9 cellular contexts compared by ENCODE assay signal in the genomic region with DNA sequence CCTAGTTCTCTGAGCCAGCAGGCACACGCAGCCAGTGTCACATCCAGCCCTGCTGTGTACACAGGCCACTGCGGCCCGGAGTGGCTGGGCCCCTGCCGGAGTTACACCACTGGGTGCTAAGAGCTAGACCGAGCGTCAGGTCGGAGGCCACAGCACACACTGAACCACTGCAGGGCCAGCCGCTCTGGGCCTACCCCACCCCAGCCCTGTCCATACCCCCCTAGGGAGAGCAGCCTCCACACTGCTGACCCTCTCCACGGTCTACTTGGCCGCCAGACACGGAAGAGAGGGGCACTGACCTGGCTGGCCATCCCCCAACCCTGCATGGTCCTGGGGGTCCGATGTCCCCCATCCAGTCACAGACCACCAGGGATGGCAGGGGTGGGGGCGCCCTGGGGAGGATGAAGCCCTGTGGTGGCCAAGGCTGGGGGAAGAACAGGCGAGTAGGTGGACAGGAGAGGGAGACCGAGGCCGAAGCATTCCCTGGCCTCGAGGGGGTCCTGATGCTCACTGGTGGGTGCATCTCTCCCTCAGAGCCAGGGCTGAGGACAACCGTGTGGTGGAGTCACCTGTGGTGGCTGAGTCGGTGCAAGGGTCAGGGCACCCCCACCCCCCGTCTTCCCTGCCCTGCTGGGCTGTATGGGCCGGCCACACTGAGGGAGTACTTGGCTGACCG. TPM values are rescaled to one million over a fixed set of nuclear protein-coding genes. Genes with fewer than 3 reads are reported as not detected.
DNase-seq lines count a peak whose midpoint lies in the region; ATAC-seq and TF ChIP-seq lines count a peak whose summit lies in the region.
"Had no signal": no experiment of that assay in that cellular context is flagged by ENCODE, and none has a peak within 500 bp of the region (broad histone marks: within the 10 kb centered on the region; RNA-seq: fewer than 3 reads in every experiment).

No MANE protein-coding gene starts in this region.

- H3K9me3 ChIP-seq in psoas muscle, result no peaks in the 10 kb centered on the region

- no peaks in the 10 kb centered on the region for H3K36me3 Mint-ChIP-seq in T-cell

- intact Hi-C loops in Right ventricle myocardium superior (cut with DNase I), result no loop called here
- intact Hi-C loops in psoas muscle (cut with DNase I), result no loop called here

- H3K27ac Mint-ChIP-seq in T-cell, result peak overlapping the region; percentile 77 to 85

- H3K27ac ChIP-seq in psoas muscle, result peak overlapping the region; percentile 39
- H3K27ac ChIP-seq: KMS-11 had no signal

- no peak for ATAC-seq in T-cell (replicated peaks in 1 of 4)
- peak; percentile 6 for ATAC-seq in Right ventricle myocardium superior (ENCODE audit: poor library complexity)
- peak in 1 of 4 donors; percentile 10 for ATAC-seq in psoas muscle
- no peak for ATAC-seq in HG02973 (IDR thresholded peaks at IDR 0.05; ENCODE audit: unreplicated experiment)

- POLR2A ChIA-PET in T-cell (lab: Charles Lee), result no interaction called here

- peaks cover 0 to 4% of the 10 kb centered on the region in 2 donors for H3K27me3 Mint-ChIP-seq in T-cell

- peak overlapping the region; percentile 68 to 78 (median 73) for H3K4me3 Mint-ChIP-seq in T-cell

- H3K36me3 ChIP-seq in psoas muscle (ENCODE audit: insufficient read depth in 1 of 2, low read depth in 1 of 2), result no peaks in the 10 kb centered on the region

- no peaks in the 10 kb centered on the region for H3K9me3 Mint-ChIP-seq in T-cell

- TF ChIP-seq CTCF in psoas muscle (IDR thresholded peaks at IDR 0.05), result no peak

- H3K4me1 ChIP-seq in psoas muscle, result peaks cover 23% of the 10 kb centered on the region

- H3K4me3 ChIP-seq in GM08714 (ENCODE audit: low read length) (peak overlapping the region; percentile 57; the same call in 1 of the 2 replicates), psoas muscle (peak overlapping the region; percentile 83)

- peaks cover 6 to 17% (median 10%) of the 10 kb centered on the region in 3 donors for H3K4me1 Mint-ChIP-seq in T-cell

- no peak for DNase-seq in T-cell
- DNase-seq in Right ventricle myocardium superior, result no peak
- peak in 1 of 2 donors; percentile 57 for DNase-seq in psoas muscle
- DNase-seq in DMS 273 (lab: John Stamatoyannopoulos, UW; ENCODE audit: unreplicated experiment), result no peak
- no peak for DNase-seq in ureter (ENCODE audit: low spot score)
- no peak for DNase-seq in OCI-M2 (lab: John Stamatoyannopoulos, UW; ENCODE audit: unreplicated experiment)

- peaks cover 0 to 12% (median 5%) of the 10 kb centered on the region in 3 donors for H3K27me3 ChIP-seq in psoas muscle (ENCODE audit: insufficient read depth in 3 of 3, low read length in 2 of 3)

- WGBS in psoas muscle, 3 donors, result 71 to 79% (median 77%) methylated on average over 22 of the region's 22 CpGs

- CTCF ChIA-PET in T-cell (lab: Charles Lee), result no interaction called here

RNA-seq across cellular contexts. Expression of gene ZC3H18, which starts 34.9 kb away (rescaled TPM):
- 100 to 1,000 TPM in 2 of 5 donors, 10 to 100 TPM in 3; 87.0 to 111 (median 91.5) TPM for total RNA-seq in T-cell
- 23.5 TPM for total RNA-seq in Right ventricle myocardium superior
- total RNA-seq in psoas muscle, result 10 to 100 TPM; 24.8 to 30.5 (median 26.9) TPM
- 10 to 100 TPM; 19.9 to 36.0 (median 32.0) TPM for polyA plus RNA-seq in psoas muscle
- 47.3 TPM for total RNA-seq in ureter
